8 cellular contexts compared by ENCODE assay signal in the genomic region with DNA sequence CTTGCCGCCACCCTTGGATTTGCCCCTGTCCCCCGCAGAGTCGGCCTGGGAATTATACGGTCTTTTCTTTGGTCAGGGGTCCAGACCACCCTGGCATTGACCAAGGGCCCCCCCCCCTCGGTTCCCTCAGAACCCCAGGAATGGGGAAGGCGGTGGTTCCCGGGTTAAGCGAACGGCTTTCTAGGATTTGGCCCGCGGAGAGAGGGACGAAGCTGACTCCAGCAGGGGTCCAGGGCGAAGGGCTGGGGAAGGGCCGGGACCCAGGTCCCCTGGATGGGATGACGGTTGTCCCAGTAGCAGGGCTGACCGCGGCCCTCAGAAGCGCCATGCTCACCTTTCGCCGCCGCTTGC. TPM values are rescaled to one million over a fixed set of nuclear protein-coding genes. Genes with fewer than 3 reads are reported as not detected.
A peak's percentile ranks its signal among the peaks of the same experiment; 100 is the strongest.
DNase-seq lines count a peak whose midpoint lies in the region; ATAC-seq and TF ChIP-seq lines count a peak whose summit lies in the region.

No MANE protein-coding gene starts in this region.

- in situ Hi-C loops in brain microvascular endothelial cell (cut with HindIII; ENCODE audit: low pct_ligation_motif_present, low sequenced_read_pairs) = no loop called here

- DNase-seq in heart left ventricle (no peak), left ventricle myocardium superior (no peak), brain microvascular endothelial cell (no peak), mesothelial cell of epicardium (ENCODE audit: low spot score in 2 of 2, unreplicated experiment in 2 of 2) (no peak), aorta (no peak), NCI-H146 (lab: John Stamatoyannopoulos, UW) (no peak), NCI-H2171 treated with DMSO at 0.1 percent for 48 hours (lab: John Stamatoyannopoulos, UW) (no peak)
- no peak for DNase-seq in stimulated activated CD4-positive, alpha-beta T cell treated with anti-CD3 and anti-CD28 coated beads, Interleukin-12 subunit alpha, Interleukin-12 subunit beta, amount 100 ng/mL, for 4 hours

- peak overlapping the region; percentile 36 to 93 (median 76) for H3K4me3 ChIP-seq in heart left ventricle
- H3K4me3 ChIP-seq in brain microvascular endothelial cell (ENCODE audit: low read depth, low read length) = peak overlapping the region; percentile 86
- H3K4me3 ChIP-seq in aorta (ENCODE audit: low read length in 2 of 2) = peak overlapping the region; percentile 64 to 72

- H3K27me3 Mint-ChIP-seq in mesothelial cell of epicardium (ENCODE audit: low read depth) = no peaks in the 10 kb centered on the region

- H3K27me3 ChIP-seq in heart left ventricle (no peaks in the 10 kb centered on the region), brain microvascular endothelial cell (replicated peaks) (no peaks in the 10 kb centered on the region), aorta (ENCODE audit: control insufficient read depth in 1 of 2, insufficient read depth in 2 of 2, low read length in 1 of 2) (no peaks in the 10 kb centered on the region)

- H3K4me1 ChIP-seq in heart left ventricle (peaks cover 3 to 32% (median 23%) of the 10 kb centered on the region in 12 donors), aorta (ENCODE audit: control insufficient read depth in 1 of 2, insufficient read depth in 2 of 2, low read length in 2 of 2) (no peaks in the 10 kb centered on the region)

- H3K9me3 Mint-ChIP-seq in mesothelial cell of epicardium = no peaks in the 10 kb centered on the region

- ATAC-seq in heart left ventricle (no peak), left ventricle myocardium superior (no peak), aorta (ENCODE audit: low FRiP score) (no peak)

- peaks cover 0 to 42% (median 19%) of the 10 kb centered on the region in 9 donors for H3K36me3 ChIP-seq in heart left ventricle
- H3K36me3 ChIP-seq in brain microvascular endothelial cell (replicated peaks) = peaks cover 14% of the 10 kb centered on the region
- peaks cover 0 to 2% of the 10 kb centered on the region in 2 donors for H3K36me3 ChIP-seq in aorta (ENCODE audit: control insufficient read depth in 1 of 2, insufficient read depth in 2 of 2, low read length in 1 of 2)

- H3K27ac ChIP-seq in heart left ventricle (peak overlapping the region in 11 of 12 donors; percentile 28 to 78 (median 58)), brain microvascular endothelial cell (no peak overlapping the region), aorta (ENCODE audit: low read depth in 1 of 2, low read length in 2 of 2) (no peak overlapping the region)

- intact Hi-C loops in heart left ventricle (cut with DNase I) = loop anchor here in 4 of 10 donors (5.0 kb wide), 3 partner anchors 36 to 206 kb away; partner anchors contain the start of gene ABHD14A (in 1 of the 4)
- intact Hi-C loops in left ventricle myocardium superior (cut with micrococcal nuclease) = no loop called here
- intact Hi-C loops in aorta (cut with DNase I) = no loop called here

- H3K4me3 Mint-ChIP-seq in mesothelial cell of epicardium = peak overlapping the region; percentile 82

- WGBS in heart left ventricle, 4 donors = 0 to 1% (median 0%) methylated on average over 14 to 21 of the region's 21 CpGs
- WGBS in aorta, 2 donors = 0% methylated on average over 20 to 21 of the region's 21 CpGs

- no peaks in the 10 kb centered on the region for H3K9me3 ChIP-seq in heart left ventricle
- H3K9me3 ChIP-seq in aorta (ENCODE audit: control insufficient read depth, low read length) = no peaks in the 10 kb centered on the region

- H3K27ac Mint-ChIP-seq in mesothelial cell of epicardium = peak overlapping the region; percentile 73

- TF ChIP-seq POLR2A in heart left ventricle (IDR thresholded peaks at IDR 0.05) = no peak

- TF ChIP-seq CTCF in heart left ventricle (IDR thresholded peaks at IDR 0.05) = no peak
- TF ChIP-seq CTCF in brain microvascular endothelial cell (IDR thresholded peaks at IDR 0.05; ENCODE audit: low read depth, low read length, missing control alignments) = no peak
- no peak for TF ChIP-seq CTCF in mesothelial cell of epicardium (IDR thresholded peaks at IDR 0.05; ENCODE audit: unreplicated experiment)

- no peaks in the 10 kb centered on the region for H3K36me3 Mint-ChIP-seq in mesothelial cell of epicardium

- peaks cover 22% of the 10 kb centered on the region for H3K4me1 Mint-ChIP-seq in mesothelial cell of epicardium

RNA-seq across cellular contexts. Expression of gene RRP9, which starts 0.3 kb away (rescaled TPM):
- total RNA-seq in heart left ventricle (10 to 100 TPM in 5 of 9 donors, 1 to 10 TPM in 4; 6.1 to 14.7 (median 10.2) TPM), left ventricle myocardium superior (8.2 TPM), mesothelial cell of epicardium (20.5 to 20.9 TPM (median 20.6 TPM) in 3 replicates), aorta (10 to 100 TPM in 1 of 2 donors, 1 to 10 TPM in 1; 9.3 to 11.4 TPM)
- polyA plus RNA-seq in heart left ventricle (10 to 100 TPM; 12.4 to 30.8 TPM), aorta (10 to 100 TPM in 1 of 2 donors, 1 to 10 TPM in 1; 5.0 to 11.0 TPM)

RNA-seq across cellular contexts. Expression of gene PARP3, which starts 0.7 kb away (rescaled TPM):
- 10 to 100 TPM; 11.0 to 37.5 (median 14.5) TPM for total RNA-seq in heart left ventricle
- 1 to 10 TPM; 7.0 to 9.1 TPM for polyA plus RNA-seq in heart left ventricle
- total RNA-seq in left ventricle myocardium superior = 14.7 TPM
- 11.9 to 13.2 TPM (median 12.0 TPM) in 3 replicates for total RNA-seq in mesothelial cell of epicardium
- total RNA-seq in aorta = 10 to 100 TPM; 11.6 to 18.1 TPM
- polyA plus RNA-seq in aorta = 10 to 100 TPM; 11.0 to 35.0 TPM

RNA-seq across cellular contexts. Expression of gene GPR62, which starts 13.8 kb away (rescaled TPM):
- total RNA-seq in heart left ventricle = under 1 TPM in 5 of 9 donors, not detected in 4; 0.13 to 0.27 (median 0.21) TPM
- under 1 TPM; 0.06 to 0.11 TPM for polyA plus RNA-seq in heart left ventricle
- total RNA-seq in left ventricle myocardium superior = 0.15 TPM
- 0.22 to 0.36 TPM (median 0.33 TPM) in 3 replicates for total RNA-seq in mesothelial cell of epicardium
- not detected for total RNA-seq in aorta
- polyA plus RNA-seq in aorta = under 1 TPM in 1 of 2 donors, not detected in 1; 0.15 TPM

RNA-seq across cellular contexts. Expression of gene PCBP4, which starts 25.8 kb away (rescaled TPM):
- 100 to 1,000 TPM in 2 of 9 donors, 10 to 100 TPM in 7; 55.4 to 149 (median 63.9) TPM for total RNA-seq in heart left ventricle
- 100 to 1,000 TPM in 1 of 2 donors, 10 to 100 TPM in 1; 64.8 to 101 TPM for polyA plus RNA-seq in heart left ventricle
- total RNA-seq in left ventricle myocardium superior = 71.6 TPM
- 58.3 to 62.0 TPM (median 59.8 TPM) in 3 replicates for total RNA-seq in mesothelial cell of epicardium
- total RNA-seq in aorta = 10 to 100 TPM; 58.1 to 63.7 TPM
- polyA plus RNA-seq in aorta = 100 to 1,000 TPM in 1 of 2 donors, 10 to 100 TPM in 1; 29.4 to 124 TPM

RNA-seq across cellular contexts. Expression of gene ABHD14B, which starts 32.4 kb away (rescaled TPM):
- 10 to 100 TPM in 7 of 9 donors, 1 to 10 TPM in 2; 8.7 to 22.2 (median 12.3) TPM for total RNA-seq in heart left ventricle
- polyA plus RNA-seq in heart left ventricle = 10 to 100 TPM; 11.5 to 19.8 TPM
- 13.1 TPM for total RNA-seq in left ventricle myocardium superior
- total RNA-seq in mesothelial cell of epicardium = 25.9 to 27.2 TPM (median 26.0 TPM) in 3 replicates
- total RNA-seq in aorta = 10 to 100 TPM; 18.2 to 40.0 TPM
- polyA plus RNA-seq in aorta = 10 to 100 TPM; 44.2 to 45.3 TPM

Comparison
In these comparisons a context has a peak if more than half of its experiments do, and no peak if none do; other contexts are left out.
1. H3K27ac ChIP-seq: peak in heart left ventricle (11 of 12); none in brain microvascular endothelial cell (single experiment) and aorta (0 of 2).
2. Peak in every context shown above with its lines, with median percentiles within 50 percentile points of each other: H3K4me3 ChIP-seq.